Comparison of ENCODE assay signal across 1 cellular context in the genomic region with DNA sequence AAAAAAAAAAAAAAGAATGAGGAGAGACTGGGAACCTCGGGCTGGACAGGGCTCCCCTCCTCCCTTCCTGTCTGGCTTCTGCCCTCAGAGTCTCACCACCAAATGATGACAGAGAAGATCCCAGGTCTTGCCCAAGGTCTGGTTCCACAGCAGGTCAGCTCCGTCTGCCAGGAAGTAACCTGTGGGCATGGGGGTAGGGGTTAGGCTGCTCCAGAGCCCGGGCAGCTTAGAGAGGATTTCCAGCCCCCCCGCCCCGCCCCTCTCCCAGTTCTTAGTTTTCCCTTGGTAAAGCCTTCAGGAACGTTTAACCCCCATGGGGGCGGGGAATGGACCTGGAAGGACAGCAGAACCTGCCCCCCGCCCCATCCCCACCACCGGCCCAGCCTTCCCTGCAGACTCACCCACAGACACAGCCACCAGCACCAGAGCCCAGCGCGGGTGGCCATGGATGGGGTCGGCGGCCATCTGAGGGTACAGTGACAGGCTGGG.
A peak's percentile ranks its signal among the peaks of the same experiment; 100 is the strongest.
TF ChIP-seq lines count a peak whose summit lies in the region.

No MANE protein-coding gene starts in this region.

TF ChIP-seq in IMR-90, 13 proteins besides CTCF, POLR2A, EP300 and RAD21:
- peak; percentile 37; the same call in 1 of the 2 replicates for TF ChIP-seq CEBPB (IDR thresholded peaks at IDR 0.05; ENCODE audit: low read depth, low read length)
- no peak for TF ChIP-seq MAZ (IDR thresholded peaks at IDR 0.05; ENCODE audit: borderline replicate concordance, low read depth, low read length)
